ENCODE assay signal across 18 cellular contexts in the genomic region with DNA sequence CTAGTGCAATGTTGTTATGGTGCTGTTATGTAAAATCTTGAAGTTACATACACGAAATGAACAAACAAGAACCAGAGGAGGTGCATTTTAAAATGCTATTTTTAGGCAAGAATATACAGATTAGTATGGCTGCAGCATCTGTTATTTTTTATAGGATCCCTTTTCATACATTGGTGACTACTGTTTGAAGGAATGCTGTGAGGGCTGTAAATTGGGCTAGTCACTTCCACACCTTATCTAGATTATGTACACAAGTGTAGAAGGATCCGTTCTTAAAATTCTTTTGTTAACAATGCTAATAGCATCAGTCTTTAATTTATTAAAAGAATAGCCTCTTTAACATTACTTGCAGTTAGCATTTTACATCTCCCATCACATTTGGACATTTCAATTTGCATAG.
A peak's percentile ranks its signal among the peaks of the same experiment; 100 is the strongest.
DNase-seq lines count a peak whose midpoint lies in the region; ATAC-seq and TF ChIP-seq lines count a peak whose summit lies in the region.
"Had no signal": no experiment of that assay in that cellular context is flagged by ENCODE, and none has a peak within 500 bp of the region (broad histone marks: within the 10 kb centered on the region; RNA-seq: fewer than 3 reads in every experiment).

No MANE protein-coding gene starts in this region.

- ATAC-seq in upper lobe of right lung, result peak; percentile 58

- DNase-seq in HS-5 (ENCODE audit: low read depth) (peak; percentile 16), RWPE1 (ENCODE audit: low spot score) (peak; percentile 37), fibroblast of villous mesenchyme (ENCODE audit: low read depth) (peak; percentile 77), upper lobe of right lung (no peak), germinal center (ENCODE audit: low spot score) (no peak), cortex of kidney (lab: John Stamatoyannopoulos, UW) (no peak)
- no peak for DNase-seq in stimulated activated CD4-positive, alpha-beta T cell treated with anti-CD3 and anti-CD28 coated beads, Interleukin-2, amount 100 ng/mL, for 48 hours
- DNase-seq: CD8-positive, alpha-beta memory T cell; EL; GF-D8; Karpas-422; NCI-H1694; NCI-H2081; NCI-H2171; NCI-H524 treated with DMSO at 0.1 percent for 48 hours; NCI-H82; SHP77 had no signal

- no peaks in the 10 kb centered on the region for H3K4me1 ChIP-seq in upper lobe of right lung

- H3K27me3 ChIP-seq in upper lobe of right lung, result no peaks in the 10 kb centered on the region

- POLR2A ChIA-PET in RWPE1 (lab: Yijun Ruan, JAX; ENCODE audit: low non-redundant PET), result no interaction called here

- intact Hi-C loops in upper lobe of right lung (cut with DNase I), result no loop called here

- no peaks in the 10 kb centered on the region for H3K36me3 ChIP-seq in upper lobe of right lung

- CTCF ChIA-PET in RWPE1 (lab: Yijun Ruan, JAX), result no interaction called here

- H3K9me3 ChIP-seq in upper lobe of right lung, result no peaks in the 10 kb centered on the region

- no peak overlapping the region for H3K4me3 ChIP-seq in fibroblast of villous mesenchyme (ENCODE audit: low read depth, low read length)
- no peak overlapping the region for H3K4me3 ChIP-seq in upper lobe of right lung

- H3K27ac ChIP-seq in RWPE1, result no peak overlapping the region
- no peak overlapping the region for H3K27ac ChIP-seq in upper lobe of right lung
- H3K27ac ChIP-seq: C4-2B had no signal

- TF ChIP-seq CTCF in RWPE1 (conservative IDR thresholded peaks at IDR 0.05; ENCODE audit: low read depth), result no peak
- no peak for TF ChIP-seq CTCF in fibroblast of villous mesenchyme (IDR thresholded peaks at IDR 0.05; ENCODE audit: insufficient read depth, low read depth, low read length)
- no peak for TF ChIP-seq CTCF in upper lobe of right lung (IDR thresholded peaks at IDR 0.05)

Comparison
In these comparisons a context has a peak if more than half of its experiments do, and no peak if none do; other contexts are left out.
1. DNase-seq: peak in HS-5 (single experiment), RWPE1 (single experiment) and fibroblast of villous mesenchyme (single experiment); none in upper lobe of right lung (single experiment), stimulated activated CD4-positive, alpha-beta T cell treated with anti-CD3 and anti-CD28 coated beads, Interleukin-2, amount 100 ng/mL, for 48 hours (0 of 2), germinal center (single experiment) and cortex of kidney (single experiment).